1 cellular context compared by ENCODE assay signal in the genomic region with DNA sequence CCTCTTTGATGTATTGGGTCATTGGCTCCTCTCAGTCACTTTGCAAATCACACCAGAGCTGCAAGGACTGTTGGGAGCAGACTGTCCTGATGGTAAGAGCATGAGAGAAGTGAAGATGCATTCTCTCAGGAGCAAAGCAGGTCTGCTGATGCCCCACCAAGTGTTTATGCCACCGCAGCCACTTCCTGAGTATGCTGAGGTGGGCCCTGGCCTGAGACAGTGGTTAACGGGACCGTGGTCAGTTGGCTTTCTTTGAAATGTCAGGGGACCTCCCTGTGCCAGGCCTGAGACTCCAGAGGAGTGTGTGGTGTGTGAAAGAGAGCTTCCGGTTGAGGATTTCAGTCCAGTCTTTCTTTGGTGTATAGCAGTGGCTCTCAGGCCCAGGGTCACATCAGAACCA.
TF ChIP-seq lines count a peak whose summit lies in the region.

No MANE protein-coding gene starts in this region.

TF ChIP-seq in GM12878, 131 proteins besides CTCF, POLR2A, EP300 and RAD21 (continued from another document):
- no peak for TF ChIP-seq FOXM1 (IDR thresholded peaks at IDR 0.05; ENCODE audit: low read depth, low read length)
- no peak for TF ChIP-seq KDM1A (IDR thresholded peaks at IDR 0.05; ENCODE audit: borderline replicate concordance)
- TF ChIP-seq RELA (IDR thresholded peaks at IDR 0.05; ENCODE audit: borderline replicate concordance, partially characterized antibody) = no peak
- TF ChIP-seq, protein P1, sequence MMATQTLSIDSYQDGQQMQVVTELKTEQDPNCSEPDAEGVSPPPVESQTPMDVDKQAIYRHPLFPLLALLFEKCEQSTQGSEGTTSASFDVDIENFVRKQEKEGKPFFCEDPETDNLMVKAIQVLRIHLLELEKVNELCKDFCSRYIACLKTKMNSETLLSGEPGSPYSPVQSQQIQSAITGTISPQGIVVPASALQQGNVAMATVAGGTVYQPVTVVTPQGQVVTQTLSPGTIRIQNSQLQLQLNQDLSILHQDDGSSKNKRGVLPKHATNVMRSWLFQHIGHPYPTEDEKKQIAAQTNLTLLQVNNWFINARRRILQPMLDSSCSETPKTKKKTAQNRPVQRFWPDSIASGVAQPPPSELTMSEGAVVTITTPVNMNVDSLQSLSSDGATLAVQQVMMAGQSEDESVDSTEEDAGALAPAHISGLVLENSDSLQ (IDR thresholded peaks at IDR 0.05) = no peak
- TF ChIP-seq CREB1 (IDR thresholded peaks at IDR 0.05; ENCODE audit: low read depth) = no peak
- TF ChIP-seq ZNF592 (IDR thresholded peaks at IDR 0.05) = no peak
